Comparison of ENCODE assay signal across 8 cellular contexts in genomic region chr16:30698816-30699614, GRCh38. TPM values are rescaled to one million over a fixed set of nuclear protein-coding genes. Genes with fewer than 3 reads are reported as not detected.
DNase-seq lines count a peak whose midpoint lies in the region; ATAC-seq and TF ChIP-seq lines count a peak whose summit lies in the region.

Gene SRCAP (plus strand): TSS chr16:30699171. CDS start chr16:30700825, 1,654 bp downstream.

- intact Hi-C loops in body of pancreas (cut with DNase I) (no loop called here), sciatic nerve (cut with DNase I) (no loop called here)

- no peaks in the 10 kb centered on the region for H3K9me3 ChIP-seq in body of pancreas

- peak within 1 kb of the TSS; percentile 98 to 100 (median 100) for H3K27ac ChIP-seq in body of pancreas

- peaks cover 10 to 24% of the 10 kb centered on the region in 2 donors for H3K36me3 ChIP-seq in body of pancreas (replicated peaks in 1 of 2; ENCODE audit: insufficient read depth in 1 of 2, low read depth in 2 of 2)

- H3K27me3 ChIP-seq in body of pancreas, result no peaks in the 10 kb centered on the region

- peak; percentile 7 to 30 for DNase-seq in NCI-H187 (lab: John Stamatoyannopoulos, UW)
- DNase-seq in NCI-H187 treated with DMSO at 0.1 percent for 48 hours (lab: John Stamatoyannopoulos, UW), result no peak
- DNase-seq in NCI-H2081 (lab: John Stamatoyannopoulos, UW), result peak; percentile 51 to 72
- DNase-seq in UCSD-AML1 (lab: John Stamatoyannopoulos, UW; ENCODE audit: unreplicated experiment), result peak; percentile 91
- peak; percentile 81 to 87 (median 84) for DNase-seq in body of pancreas
- DNase-seq in iPS DF 19.7 (ENCODE audit: low read depth, low spot score), result peak; percentile 20
- DNase-seq in sciatic nerve (ENCODE audit: low spot score), result peak; percentile 95

- peak within 1 kb of the TSS; percentile 82 to 94 for H3K4me3 ChIP-seq in body of pancreas

- TF ChIP-seq CTCF in body of pancreas (IDR thresholded peaks at IDR 0.05), result no peak

- peak in 1 of 3 donors; percentile 4 for TF ChIP-seq POLR2A in body of pancreas (IDR thresholded peaks at IDR 0.05)

- ATAC-seq in HG02973 (IDR thresholded peaks at IDR 0.05; ENCODE audit: unreplicated experiment) (peak; percentile 28), body of pancreas (peak; percentile 59), sciatic nerve (peak; percentile 77)

- WGBS in body of pancreas, 2 donors, result 0 to 5% methylated on average over 6 to 45 of the region's 57 CpGs

- H3K4me1 ChIP-seq in body of pancreas, result peaks cover 29% of the 10 kb centered on the region

RNA-seq across cellular contexts. Expression of gene SRCAP, which starts in this region (rescaled TPM):
- total RNA-seq in body of pancreas (10 to 100 TPM; 27.5 to 30.0 TPM), sciatic nerve (59.3 TPM)
